13 cellular contexts compared by ENCODE assay signal in the genomic region with DNA sequence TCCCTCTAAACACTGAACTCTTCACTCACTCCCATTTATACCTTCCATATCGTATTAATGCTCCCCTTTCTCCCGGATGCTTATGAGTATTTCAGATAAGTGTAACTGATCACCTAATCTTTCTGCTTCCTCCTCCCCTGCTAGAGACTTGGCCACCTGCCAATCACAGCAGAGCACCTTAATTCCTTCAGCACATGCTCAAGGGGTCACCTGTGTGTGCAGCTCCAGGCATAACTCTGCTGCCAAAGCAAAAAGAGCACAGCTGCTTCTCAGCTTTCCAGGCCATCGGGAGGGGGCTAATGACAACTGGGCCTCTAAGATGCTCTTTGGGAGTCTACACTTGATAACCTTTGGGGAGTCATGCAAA.
DNase-seq lines count a peak whose midpoint lies in the region; ATAC-seq and TF ChIP-seq lines count a peak whose summit lies in the region.
"Had no signal": no experiment of that assay in that cellular context is flagged by ENCODE, and none has a peak within 500 bp of the region (broad histone marks: within the 10 kb centered on the region; RNA-seq: fewer than 3 reads in every experiment).

No MANE protein-coding gene starts in this region.

- H2AFZ ChIP-seq in neural progenitor cell (replicated peaks) = no peak overlapping the region

- no peaks in the 10 kb centered on the region for H4K20me1 ChIP-seq in neural progenitor cell (ENCODE audit: low read depth)
- H4K20me1 ChIP-seq: BLaER1 treated with 17β-estradiol and CSF1 and Interleukin-3, amounts not matched to agents 10 nM and 100 nM had no signal

- peak in 5 of 6 experiments; percentile 2 to 61 (median 28) for DNase-seq in stimulated activated naive CD4-positive, alpha-beta T cell (lab: John Stamatoyannopoulos, UW)
- DNase-seq in stimulated activated naive CD4-positive, alpha-beta T cell treated with Interleukin-2 at 50 U/mL for 16 hours (lab: John Stamatoyannopoulos, UW) = no peak
- DNase-seq in RPMI8226 (peak; percentile 96), type B pancreatic cell (ENCODE audit: extremely low spot score, unreplicated experiment) (no peak), neural progenitor cell (ENCODE audit: low spot score) (no peak), SHP77 treated with DMSO at 0.1 percent for 48 hours (lab: John Stamatoyannopoulos, UW) (no peak)
- DNase-seq: mesenchymal stem cell, right lobe of liver, T-helper 9 cell had no signal

- H3K36me3 Mint-ChIP-seq in type B pancreatic cell = no peaks in the 10 kb centered on the region
- H3K36me3 Mint-ChIP-seq in neural progenitor cell = no peaks in the 10 kb centered on the region

- H3K27me3 ChIP-seq in neural progenitor cell = no peaks in the 10 kb centered on the region
- H3K27me3 ChIP-seq: BLaER1 treated with 17β-estradiol and CSF1 and Interleukin-3, amounts not matched to agents 10 nM and 100 nM; right lobe of liver had no signal

- TF ChIP-seq CTCF in type B pancreatic cell (conservative IDR thresholded peaks at IDR 0.05) = no peak
- TF ChIP-seq CTCF in neural progenitor cell (IDR thresholded peaks at IDR 0.05) = no peak

- no peaks in the 10 kb centered on the region for H3K79me2 ChIP-seq in neural progenitor cell (ENCODE audit: low read depth)

- H3K4me1 ChIP-seq in neural progenitor cell = peaks cover 1% of the 10 kb centered on the region
- H3K4me1 ChIP-seq: BLaER1 treated with 17β-estradiol and CSF1 and Interleukin-3, amounts not matched to agents 10 nM and 100 nM; right lobe of liver had no signal

- no peak overlapping the region for H3K27ac ChIP-seq in neural progenitor cell
- H3K27ac ChIP-seq: BLaER1 treated with 17β-estradiol and CSF1 and Interleukin-3, amounts not matched to agents 10 nM and 100 nM; right lobe of liver had no signal

- no peak overlapping the region for H3K4me3 ChIP-seq in neural progenitor cell
- H3K4me3 ChIP-seq: BLaER1 treated with 17β-estradiol and CSF1 and Interleukin-3, amounts not matched to agents 10 nM and 100 nM; right lobe of liver had no signal

- H3K4me2 ChIP-seq in neural progenitor cell = no peak overlapping the region
- H3K4me2 ChIP-seq: BLaER1 treated with 17β-estradiol and CSF1 and Interleukin-3, amounts not matched to agents 10 nM and 100 nM had no signal

- H3K4me1 Mint-ChIP-seq in type B pancreatic cell (ENCODE audit: unreplicated experiment) (peaks cover 15% of the 10 kb centered on the region), neural progenitor cell (peaks cover 3% of the 10 kb centered on the region)

- H3K9me3 ChIP-seq in neural progenitor cell (ENCODE audit: low read depth) = no peaks in the 10 kb centered on the region
- H3K9me3 ChIP-seq: BLaER1 treated with 17β-estradiol and CSF1 and Interleukin-3, amounts not matched to agents 10 nM and 100 nM; right lobe of liver had no signal

- H3K36me3 ChIP-seq in neural progenitor cell = no peaks in the 10 kb centered on the region
- H3K36me3 ChIP-seq: BLaER1 treated with 17β-estradiol and CSF1 and Interleukin-3, amounts not matched to agents 10 nM and 100 nM; right lobe of liver had no signal

- H3K9me3 Mint-ChIP-seq in type B pancreatic cell (no peaks in the 10 kb centered on the region), neural progenitor cell (no peaks in the 10 kb centered on the region)

- H3K27ac Mint-ChIP-seq in type B pancreatic cell (peak overlapping the region; percentile 37), neural progenitor cell (no peak overlapping the region)
- H3K27ac Mint-ChIP-seq: activated T-helper 17 cell treated with anti-CD3 and anti-CD28 coated beads, Interleukin-2, amount 50 U/mL, for 72 hours had no signal

- ATAC-seq in HG03520 (IDR thresholded peaks at IDR 0.05; ENCODE audit: unreplicated experiment) (peak; percentile 10), HG03442 (IDR thresholded peaks at IDR 0.05; ENCODE audit: unreplicated experiment) (no peak)
- ATAC-seq: activated T-helper 17 cell treated with anti-CD3 and anti-CD28 coated beads, Interleukin-2, amount 50 U/mL, for 72 hours; right lobe of liver had no signal

- no peaks in the 10 kb centered on the region for H3F3A ChIP-seq in neural progenitor cell (ENCODE audit: low read depth)

- peak overlapping the region; percentile 49 for H3K4me3 Mint-ChIP-seq in type B pancreatic cell
- H3K4me3 Mint-ChIP-seq in neural progenitor cell = no peak overlapping the region
- H3K4me3 Mint-ChIP-seq: activated T-helper 17 cell treated with anti-CD3 and anti-CD28 coated beads, Interleukin-2, amount 50 U/mL, for 72 hours had no signal

- no peak overlapping the region for H3K9ac ChIP-seq in neural progenitor cell
- H3K9ac ChIP-seq: BLaER1 treated with 17β-estradiol and CSF1 and Interleukin-3, amounts not matched to agents 10 nM and 100 nM had no signal

- H3K27me3 Mint-ChIP-seq in type B pancreatic cell (no peaks in the 10 kb centered on the region), neural progenitor cell (ENCODE audit: insufficient read depth, low read depth) (no peaks in the 10 kb centered on the region)
- H3K27me3 Mint-ChIP-seq: activated T-helper 17 cell treated with anti-CD3 and anti-CD28 coated beads, Interleukin-2, amount 50 U/mL, for 72 hours had no signal

Comparison
In these comparisons a context has a peak if more than half of its experiments do, and no peak if none do; other contexts are left out.
1. DNase-seq: peak in stimulated activated naive CD4-positive, alpha-beta T cell (5 of 6) and RPMI8226 (single experiment); none in stimulated activated naive CD4-positive, alpha-beta T cell treated with Interleukin-2 at 50 U/mL for 16 hours (single experiment), type B pancreatic cell (single experiment), neural progenitor cell (single experiment) and SHP77 treated with DMSO at 0.1 percent for 48 hours (single experiment).